1 cellular context compared by ENCODE assay signal in genomic region chr12:54016478-54016964, GRCh38.
TF ChIP-seq lines count a peak whose summit lies in the region.

No MANE protein-coding gene starts in this region.

TF ChIP-seq in HEK293, 187 proteins besides CTCF, POLR2A, EP300 and RAD21 (continued from another document and continues in another):
- TF ChIP-seq, protein P1, sequence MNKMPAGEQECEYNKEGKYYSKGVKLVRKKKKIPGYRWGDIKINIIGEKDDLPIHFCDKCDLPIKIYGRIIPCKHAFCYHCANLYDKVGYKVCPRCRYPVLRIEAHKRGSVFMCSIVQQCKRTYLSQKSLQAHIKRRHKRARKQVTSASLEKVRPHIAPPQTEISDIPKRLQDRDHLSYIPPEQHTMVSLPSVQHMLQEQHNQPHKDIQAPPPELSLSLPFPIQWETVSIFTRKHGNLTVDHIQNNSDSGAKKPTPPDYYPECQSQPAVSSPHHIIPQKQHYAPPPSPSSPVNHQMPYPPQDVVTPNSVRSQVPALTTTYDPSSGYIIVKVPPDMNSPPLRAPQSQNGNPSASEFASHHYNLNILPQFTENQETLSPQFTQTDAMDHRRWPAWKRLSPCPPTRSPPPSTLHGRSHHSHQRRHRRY (tag by site-specific recombination; IDR thresholded peaks at IDR 0.05), result no peak
- TF ChIP-seq, protein P2, sequence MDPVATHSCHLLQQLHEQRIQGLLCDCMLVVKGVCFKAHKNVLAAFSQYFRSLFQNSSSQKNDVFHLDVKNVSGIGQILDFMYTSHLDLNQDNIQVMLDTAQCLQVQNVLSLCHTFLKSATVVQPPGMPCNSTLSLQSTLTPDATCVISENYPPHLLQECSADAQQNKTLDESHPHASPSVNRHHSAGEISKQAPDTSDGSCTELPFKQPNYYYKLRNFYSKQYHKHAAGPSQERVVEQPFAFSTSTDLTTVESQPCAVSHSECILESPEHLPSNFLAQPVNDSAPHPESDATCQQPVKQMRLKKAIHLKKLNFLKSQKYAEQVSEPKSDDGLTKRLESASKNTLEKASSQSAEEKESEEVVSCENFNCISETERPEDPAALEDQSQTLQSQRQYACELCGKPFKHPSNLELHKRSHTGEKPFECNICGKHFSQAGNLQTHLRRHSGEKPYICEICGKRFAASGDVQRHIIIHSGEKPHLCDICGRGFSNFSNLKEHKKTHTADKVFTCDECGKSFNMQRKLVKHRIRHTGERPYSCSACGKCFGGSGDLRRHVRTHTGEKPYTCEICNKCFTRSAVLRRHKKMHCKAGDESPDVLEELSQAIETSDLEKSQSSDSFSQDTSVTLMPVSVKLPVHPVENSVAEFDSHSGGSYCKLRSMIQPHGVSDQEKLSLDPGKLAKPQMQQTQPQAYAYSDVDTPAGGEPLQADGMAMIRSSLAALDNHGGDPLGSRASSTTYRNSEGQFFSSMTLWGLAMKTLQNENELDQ (tag by site-specific recombination; IDR thresholded peaks at IDR 0.05; ENCODE audit: low read depth), result no peak
- no peak for TF ChIP-seq ZNF585B (tag by site-specific recombination; IDR thresholded peaks at IDR 0.05)
- no peak for TF ChIP-seq ATF2 (tag by site-specific recombination; IDR thresholded peaks at IDR 0.05; ENCODE audit: low read depth)
- no peak for TF ChIP-seq ZBTB21 (tag by site-specific recombination; IDR thresholded peaks at IDR 0.05)
- no peak for TF ChIP-seq ZNF157 (tag by site-specific recombination; IDR thresholded peaks at IDR 0.05)
- no peak for TF ChIP-seq ZNF19 (tag by site-specific recombination; IDR thresholded peaks at IDR 0.05; ENCODE audit: low read depth)
- no peak for TF ChIP-seq ZNF2 (tag by site-specific recombination; IDR thresholded peaks at IDR 0.05)
- TF ChIP-seq BCL6B (tag by site-specific recombination; IDR thresholded peaks at IDR 0.05), result no peak
- no peak for TF ChIP-seq ZNF596 (tag by site-specific recombination; IDR thresholded peaks at IDR 0.05)
- peak; percentile 19; the same call in 1 of the 2 replicates for TF ChIP-seq KLF8 (tag by site-specific recombination; IDR thresholded peaks at IDR 0.05)
- TF ChIP-seq ZBTB1 (tag by site-specific recombination; IDR thresholded peaks at IDR 0.05), result no peak
- no peak for TF ChIP-seq ZBTB20 (tag by site-specific recombination; IDR thresholded peaks at IDR 0.05)
- no peak for TF ChIP-seq ZNF776 (tag by site-specific recombination; IDR thresholded peaks at IDR 0.05; ENCODE audit: borderline replicate concordance)
- no peak for TF ChIP-seq KLF9 (tag by site-specific recombination; IDR thresholded peaks at IDR 0.05; ENCODE audit: low read depth)
- TF ChIP-seq SP3 (tag by site-specific recombination; IDR thresholded peaks at IDR 0.05), result no peak
- no peak for TF ChIP-seq MZF1 (tag by site-specific recombination; IDR thresholded peaks at IDR 0.05; ENCODE audit: borderline replicate concordance)
- TF ChIP-seq ZNF23 (tag by site-specific recombination; IDR thresholded peaks at IDR 0.05; ENCODE audit: borderline replicate concordance), result no peak
- TF ChIP-seq TCF7L2 (IDR thresholded peaks at IDR 0.05; ENCODE audit: borderline replicate concordance, low read depth, low read length), result no peak
- TF ChIP-seq ZNF292 (tag by site-specific recombination; IDR thresholded peaks at IDR 0.05; ENCODE audit: borderline replicate concordance, low read depth), result no peak
- 0 out of 2 replicates have a peak, but pooled peaks have one; percentile 14 for TF ChIP-seq ZSCAN30 (tag by site-specific recombination; IDR thresholded peaks at IDR 0.05)
- TF ChIP-seq ZNF473 (tag by site-specific recombination; IDR thresholded peaks at IDR 0.05), result no peak
- no peak for TF ChIP-seq YY2 (tag by site-specific recombination; IDR thresholded peaks at IDR 0.05)
- no peak; the same call in 1 of the 2 replicates for TF ChIP-seq ZNF639 (tag by site-specific recombination; IDR thresholded peaks at IDR 0.05)
- TF ChIP-seq ZNF626 (tag by site-specific recombination; IDR thresholded peaks at IDR 0.05), result no peak
- no peak for TF ChIP-seq ZNF621 (tag by site-specific recombination; IDR thresholded peaks at IDR 0.05)
- TF ChIP-seq ZNF391 (tag by site-specific recombination; IDR thresholded peaks at IDR 0.05; ENCODE audit: borderline replicate concordance, low read depth), result no peak
- TF ChIP-seq SETDB1 (IDR thresholded peaks at IDR 0.05; ENCODE audit: insufficient read length, low read length), result no peak
- no peak for TF ChIP-seq ZNF10 (tag by site-specific recombination; IDR thresholded peaks at IDR 0.05)
- TF ChIP-seq ZFP37 (tag by site-specific recombination; IDR thresholded peaks at IDR 0.05), result no peak
- TF ChIP-seq, protein P3, sequence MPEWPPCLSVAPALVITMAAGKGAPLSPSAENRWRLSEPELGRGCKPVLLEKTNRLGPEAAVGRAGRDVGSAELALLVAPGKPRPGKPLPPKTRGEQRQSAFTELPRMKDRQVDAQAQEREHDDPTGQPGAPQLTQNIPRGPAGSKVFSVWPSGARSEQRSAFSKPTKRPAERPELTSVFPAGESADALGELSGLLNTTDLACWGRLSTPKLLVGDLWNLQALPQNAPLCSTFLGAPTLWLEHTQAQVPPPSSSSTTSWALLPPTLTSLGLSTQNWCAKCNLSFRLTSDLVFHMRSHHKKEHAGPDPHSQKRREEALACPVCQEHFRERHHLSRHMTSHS (tag by site-specific recombination; IDR thresholded peaks at IDR 0.05), result no peak
- TF ChIP-seq ZNF600 (tag by site-specific recombination; IDR thresholded peaks at IDR 0.05), result peak; percentile 86
- no peak for TF ChIP-seq SCRT2 (tag by site-specific recombination; IDR thresholded peaks at IDR 0.05)
- TF ChIP-seq ZNF394 (tag by site-specific recombination; IDR thresholded peaks at IDR 0.05; ENCODE audit: borderline replicate concordance), result no peak
- TF ChIP-seq EGR2 (tag by site-specific recombination; IDR thresholded peaks at IDR 0.05; ENCODE audit: low read depth), result no peak
- 0 out of 2 replicates have a peak, but pooled peaks have one; percentile 45 for TF ChIP-seq ZNF660 (tag by site-specific recombination; IDR thresholded peaks at IDR 0.05)
- TF ChIP-seq PRDM1 (tag by site-specific recombination; IDR thresholded peaks at IDR 0.05), result no peak
- TF ChIP-seq ZNF416 (tag by site-specific recombination; IDR thresholded peaks at IDR 0.05), result no peak
- TF ChIP-seq REPIN1 (tag by site-specific recombination; IDR thresholded peaks at IDR 0.05; ENCODE audit: low read depth), result no peak
- TF ChIP-seq ZNF37A (tag by site-specific recombination; IDR thresholded peaks at IDR 0.05), result no peak
- TF ChIP-seq ZNF302 (tag by site-specific recombination; IDR thresholded peaks at IDR 0.05; ENCODE audit: low read depth), result no peak
- TF ChIP-seq ZNF114 (tag by site-specific recombination; IDR thresholded peaks at IDR 0.05), result no peak
- no peak for TF ChIP-seq ZNF121 (tag by site-specific recombination; IDR thresholded peaks at IDR 0.05)
- no peak for TF ChIP-seq ZNF132 (tag by site-specific recombination; IDR thresholded peaks at IDR 0.05; ENCODE audit: borderline replicate concordance)
- TF ChIP-seq ZNF510 (tag by site-specific recombination; IDR thresholded peaks at IDR 0.05; ENCODE audit: insufficient replicate concordance), result no peak
- TF ChIP-seq ZNF350 (tag by site-specific recombination; IDR thresholded peaks at IDR 0.05), result no peak
- TF ChIP-seq ZNF571 (tag by site-specific recombination; IDR thresholded peaks at IDR 0.05), result no peak
- TF ChIP-seq ZNF677 (tag by site-specific recombination; IDR thresholded peaks at IDR 0.05), result no peak
- no peak for TF ChIP-seq ZNF514 (tag by site-specific recombination; IDR thresholded peaks at IDR 0.05)
- no peak for TF ChIP-seq GLI2 (tag by site-specific recombination; IDR thresholded peaks at IDR 0.05; ENCODE audit: borderline replicate concordance, low read depth)
- peak; percentile 98 for TF ChIP-seq IKZF3 (tag by site-specific recombination; IDR thresholded peaks at IDR 0.05)
- TF ChIP-seq PRDM4 (tag by site-specific recombination; IDR thresholded peaks at IDR 0.05), result peak; percentile 69
- TF ChIP-seq, protein P4, sequence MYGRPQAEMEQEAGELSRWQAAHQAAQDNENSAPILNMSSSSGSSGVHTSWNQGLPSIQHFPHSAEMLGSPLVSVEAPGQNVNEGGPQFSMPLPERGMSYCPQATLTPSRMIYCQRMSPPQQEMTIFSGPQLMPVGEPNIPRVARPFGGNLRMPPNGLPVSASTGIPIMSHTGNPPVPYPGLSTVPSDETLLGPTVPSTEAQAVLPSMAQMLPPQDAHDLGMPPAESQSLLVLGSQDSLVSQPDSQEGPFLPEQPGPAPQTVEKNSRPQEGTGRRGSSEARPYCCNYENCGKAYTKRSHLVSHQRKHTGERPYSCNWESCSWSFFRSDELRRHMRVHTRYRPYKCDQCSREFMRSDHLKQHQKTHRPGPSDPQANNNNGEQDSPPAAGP (tag by site-specific recombination; IDR thresholded peaks at IDR 0.05), result no peak
- TF ChIP-seq, protein P5, sequence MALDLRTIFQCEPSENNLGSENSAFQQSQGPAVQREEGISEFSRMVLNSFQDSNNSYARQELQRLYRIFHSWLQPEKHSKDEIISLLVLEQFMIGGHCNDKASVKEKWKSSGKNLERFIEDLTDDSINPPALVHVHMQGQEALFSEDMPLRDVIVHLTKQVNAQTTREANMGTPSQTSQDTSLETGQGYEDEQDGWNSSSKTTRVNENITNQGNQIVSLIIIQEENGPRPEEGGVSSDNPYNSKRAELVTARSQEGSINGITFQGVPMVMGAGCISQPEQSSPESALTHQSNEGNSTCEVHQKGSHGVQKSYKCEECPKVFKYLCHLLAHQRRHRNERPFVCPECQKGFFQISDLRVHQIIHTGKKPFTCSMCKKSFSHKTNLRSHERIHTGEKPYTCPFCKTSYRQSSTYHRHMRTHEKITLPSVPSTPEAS (tag by site-specific recombination; IDR thresholded peaks at IDR 0.05), result no peak
- no peak for TF ChIP-seq ZBTB7A (tag by site-specific recombination; IDR thresholded peaks at IDR 0.05; ENCODE audit: low read depth)
- TF ChIP-seq ZNF548 (tag by site-specific recombination; IDR thresholded peaks at IDR 0.05), result no peak
- TF ChIP-seq KLF10 (tag by site-specific recombination; IDR thresholded peaks at IDR 0.05), result no peak
- no peak for TF ChIP-seq ZNF214 (tag by site-specific recombination; IDR thresholded peaks at IDR 0.05; ENCODE audit: borderline replicate concordance)
- TF ChIP-seq, protein P6, sequence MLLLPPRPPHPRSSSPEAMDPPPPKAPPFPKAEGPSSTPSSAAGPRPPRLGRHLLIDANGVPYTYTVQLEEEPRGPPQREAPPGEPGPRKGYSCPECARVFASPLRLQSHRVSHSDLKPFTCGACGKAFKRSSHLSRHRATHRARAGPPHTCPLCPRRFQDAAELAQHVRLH (tag by site-specific recombination; IDR thresholded peaks at IDR 0.05), result no peak
